ENCODE assay signal across 19 cellular contexts in the genomic region with DNA sequence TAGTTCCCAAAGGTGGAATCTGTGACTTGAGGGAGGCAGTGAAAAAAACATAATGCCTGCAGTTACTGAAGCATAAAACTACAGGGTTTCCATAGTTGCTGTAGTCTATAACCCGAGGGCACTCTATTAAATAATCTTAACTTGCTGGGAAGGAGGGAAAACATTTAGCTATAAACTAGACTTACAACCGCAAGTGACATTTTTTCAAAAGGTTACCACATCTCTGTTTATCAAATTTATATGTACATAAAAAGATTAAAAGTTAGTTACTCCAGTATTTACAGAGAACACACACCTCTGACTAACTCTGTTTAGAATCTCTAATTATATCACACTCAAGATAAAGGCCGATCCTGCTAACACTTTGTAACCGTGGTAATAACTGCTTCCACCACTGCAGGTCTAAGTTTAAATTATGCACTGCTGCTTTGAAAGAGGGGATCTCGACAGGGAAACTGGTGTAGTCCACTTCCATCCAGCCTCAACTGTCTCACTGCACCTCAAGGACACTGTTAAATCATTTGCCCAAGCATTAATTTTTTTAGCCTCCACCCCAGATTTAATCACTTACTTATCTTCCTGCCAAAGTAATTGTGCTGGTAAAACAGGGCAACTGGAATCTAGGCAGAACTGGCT. TPM values are rescaled to one million over a fixed set of nuclear protein-coding genes. Genes with fewer than 3 reads are reported as not detected.
DNase-seq lines count a peak whose midpoint lies in the region; ATAC-seq, FAIRE-seq and TF ChIP-seq lines count a peak whose summit lies in the region.
"Had no signal": no experiment of that assay in that cellular context is flagged by ENCODE, and none has a peak within 500 bp of the region (broad histone marks: within the 10 kb centered on the region; RNA-seq: fewer than 3 reads in every experiment).

No MANE protein-coding gene starts in this region.

- intact Hi-C loops in breast epithelium (cut with DNase I; ENCODE audit: low total_unique reads) (loop anchor here (2.0 kb wide), 1 partner anchor 57 kb away; no protein-coding TSS in a partner anchor), MCF 10A (cut with micrococcal nuclease) (no loop called here)
- intact Hi-C loops in activated T-helper 1 cell treated with anti-CD3 and anti-CD28 coated beads, Interleukin-12 subunit alpha, Interleukin-12 subunit beta, Interleukin-2, Interleukin-4 antibody, amounts not matched to agents 30 ng/mL and 10 ng/mL and 1 ng/mL, durations not matched to agents 14 hours and 24 hours and 36 hours (cut with micrococcal nuclease): no loop called here

- no TSS peak for BruUV-seq in MCF 10A (replicated peaks; lab: Mats Ljungman, UMichigan)

- no peak for ATAC-seq in HG02970 (IDR thresholded peaks at IDR 0.05; ENCODE audit: low FRiP score, unreplicated experiment)
- ATAC-seq: heart right ventricle, Right ventricle myocardium inferior had no signal

- peak overlapping the region; percentile 34 to 64 for H3K27ac ChIP-seq in breast epithelium
- H3K27ac ChIP-seq: heart right ventricle had no signal

- no peaks in the 10 kb centered on the region for H3K36me3 ChIP-seq in breast epithelium
- H3K36me3 ChIP-seq: heart right ventricle had no signal

- H3K4me1 ChIP-seq in breast epithelium: no peaks in the 10 kb centered on the region
- H3K4me1 ChIP-seq: heart right ventricle had no signal

- no peaks in the 10 kb centered on the region for H3K27me3 Mint-ChIP-seq in MCF 10A (ENCODE audit: insufficient read depth, unreplicated experiment)
- no peaks in the 10 kb centered on the region for H3K27me3 Mint-ChIP-seq in brain
- H3K27me3 Mint-ChIP-seq in mesothelial cell of epicardium (ENCODE audit: low read depth): no peaks in the 10 kb centered on the region
- H3K27me3 Mint-ChIP-seq in activated T-helper 1 cell treated with anti-CD3 and anti-CD28 coated beads, Interleukin-12 subunit alpha, Interleukin-12 subunit beta, Interleukin-2, Interleukin-4 antibody, amounts not matched to agents 30 ng/mL and 10 ng/mL and 1 ng/mL, durations not matched to agents 14 hours and 24 hours and 36 hours (ENCODE audit: insufficient read depth): no peaks in the 10 kb centered on the region
- H3K27me3 Mint-ChIP-seq: central memory CD8-positive, alpha-beta T cell had no signal

- peak in 1 of 3 donors; percentile 12 for TF ChIP-seq CTCF in breast epithelium (IDR thresholded peaks at IDR 0.05)
- no peak for TF ChIP-seq CTCF in MCF 10A (IDR thresholded peaks at IDR 0.05; ENCODE audit: unreplicated experiment)
- no peak for TF ChIP-seq CTCF in brain (conservative IDR thresholded peaks at IDR 0.05)
- no peak for TF ChIP-seq CTCF in mesothelial cell of epicardium (IDR thresholded peaks at IDR 0.05; ENCODE audit: unreplicated experiment)

- H3K9me3 Mint-ChIP-seq in MCF 10A (ENCODE audit: unreplicated experiment) (no peaks in the 10 kb centered on the region), brain (no peaks in the 10 kb centered on the region), mesothelial cell of epicardium (no peaks in the 10 kb centered on the region)
- no peaks in the 10 kb centered on the region for H3K9me3 Mint-ChIP-seq in activated T-helper 1 cell treated with anti-CD3 and anti-CD28 coated beads, Interleukin-12 subunit alpha, Interleukin-12 subunit beta, Interleukin-2, Interleukin-4 antibody, amounts not matched to agents 30 ng/mL and 10 ng/mL and 1 ng/mL, durations not matched to agents 14 hours and 24 hours and 36 hours

- POLR2A ChIA-PET in MCF 10A (lab: Yijun Ruan, JAX): interaction anchor here (0.6 to 0.8 kb wide), 3 partner anchors 9 to 39 kb away, joined by 3 to 5 read pairs (median 3); no protein-coding TSS in a partner anchor

- H3K9me3 ChIP-seq in breast epithelium: no peaks in the 10 kb centered on the region
- H3K9me3 ChIP-seq: heart right ventricle had no signal

- no peaks in the 10 kb centered on the region for H3K27me3 ChIP-seq in breast epithelium
- H3K27me3 ChIP-seq: heart right ventricle had no signal

- H3K36me3 Mint-ChIP-seq in MCF 10A (ENCODE audit: insufficient read depth, unreplicated experiment) (no peaks in the 10 kb centered on the region), brain (no peaks in the 10 kb centered on the region), mesothelial cell of epicardium (no peaks in the 10 kb centered on the region)
- H3K36me3 Mint-ChIP-seq in activated T-helper 1 cell treated with anti-CD3 and anti-CD28 coated beads, Interleukin-12 subunit alpha, Interleukin-12 subunit beta, Interleukin-2, Interleukin-4 antibody, amounts not matched to agents 30 ng/mL and 10 ng/mL and 1 ng/mL, durations not matched to agents 14 hours and 24 hours and 36 hours (ENCODE audit: low read depth): no peaks in the 10 kb centered on the region

- no peak for TF ChIP-seq POLR2A in breast epithelium (IDR thresholded peaks at IDR 0.05)
- TF ChIP-seq POLR2A in GM12891 (IDR thresholded peaks at IDR 0.05; ENCODE audit: low read depth, low read length): no peak

- DNase-seq in breast epithelium (ENCODE audit: low spot score in 2 of 2): no peak
- no peak for DNase-seq in MCF 10A (ENCODE audit: unreplicated experiment)
- no peak for DNase-seq in mesothelial cell of epicardium (ENCODE audit: low spot score in 2 of 2, unreplicated experiment in 2 of 2)
- DNase-seq in GM12891 (ENCODE audit: insufficient read length, low spot score): no peak
- no peak for DNase-seq in NCI-H146 treated with DMSO at 0.1 percent for 48 hours (lab: John Stamatoyannopoulos, UW; ENCODE audit: unreplicated experiment)
- DNase-seq in activated T-helper 1 cell treated with anti-CD3 and anti-CD28 coated beads, Interleukin-12 subunit alpha, Interleukin-12 subunit beta, Interleukin-2, Interleukin-4 antibody, amounts not matched to agents 30 ng/mL and 10 ng/mL and 1 ng/mL, durations not matched to agents 14 hours and 24 hours and 36 hours (ENCODE audit: low spot score): no peak
- DNase-seq: activated CD4-positive, CD25-positive, alpha-beta regulatory T cell; effector CD4-positive, alpha-beta T cell; heart right ventricle; midbrain; NK-92 treated with Interleukin-12 subunit alpha and Interleukin-12 subunit beta, amount 100 ng/mL, for 24 hours; stimulated activated CD4-positive, alpha-beta T cell treated with anti-CD3 and anti-CD28 coated beads, Interleukin-4, amount 100 ng/mL, for 1 hour; substantia nigra; T-helper 2 cell had no signal

- H3K27ac Mint-ChIP-seq in MCF 10A (ENCODE audit: low read depth, unreplicated experiment) (no peak overlapping the region), brain (peak overlapping the region in 3 of 5 experiments; percentile 7 to 75 (median 16)), mesothelial cell of epicardium (peak overlapping the region; percentile 47)
- no peak overlapping the region for H3K27ac Mint-ChIP-seq in activated T-helper 1 cell treated with anti-CD3 and anti-CD28 coated beads, Interleukin-12 subunit alpha, Interleukin-12 subunit beta, Interleukin-2, Interleukin-4 antibody, amounts not matched to agents 30 ng/mL and 10 ng/mL and 1 ng/mL, durations not matched to agents 14 hours and 24 hours and 36 hours

- CTCF ChIA-PET in MCF 10A (lab: Yijun Ruan, JAX): interaction anchor here (0.8 kb wide), 1 partner anchor 483 kb away, joined by 3 read pairs; no protein-coding TSS in a partner anchor

- H3K4me3 Mint-ChIP-seq in MCF 10A (ENCODE audit: unreplicated experiment): no peak overlapping the region
- no peak overlapping the region for H3K4me3 Mint-ChIP-seq in brain
- H3K4me3 Mint-ChIP-seq in mesothelial cell of epicardium: no peak overlapping the region
- H3K4me3 Mint-ChIP-seq in activated T-helper 1 cell treated with anti-CD3 and anti-CD28 coated beads, Interleukin-12 subunit alpha, Interleukin-12 subunit beta, Interleukin-2, Interleukin-4 antibody, amounts not matched to agents 30 ng/mL and 10 ng/mL and 1 ng/mL, durations not matched to agents 14 hours and 24 hours and 36 hours: no peak overlapping the region
- H3K4me3 Mint-ChIP-seq: central memory CD8-positive, alpha-beta T cell had no signal

- no peak for FAIRE-seq in GM12891 (lab: Jason Lieb, UNC)

- no peaks in the 10 kb centered on the region for H3K4me1 Mint-ChIP-seq in MCF 10A (ENCODE audit: insufficient read depth, unreplicated experiment)
- peaks cover 12% of the 10 kb centered on the region for H3K4me1 Mint-ChIP-seq in brain
- peaks cover 41% of the 10 kb centered on the region for H3K4me1 Mint-ChIP-seq in mesothelial cell of epicardium
- H3K4me1 Mint-ChIP-seq in activated T-helper 1 cell treated with anti-CD3 and anti-CD28 coated beads, Interleukin-12 subunit alpha, Interleukin-12 subunit beta, Interleukin-2, Interleukin-4 antibody, amounts not matched to agents 30 ng/mL and 10 ng/mL and 1 ng/mL, durations not matched to agents 14 hours and 24 hours and 36 hours (ENCODE audit: low read depth): peaks cover 5% of the 10 kb centered on the region
- H3K4me1 Mint-ChIP-seq: central memory CD8-positive, alpha-beta T cell had no signal

- H3K4me3 ChIP-seq in breast epithelium: no peak overlapping the region
- H3K4me3 ChIP-seq: heart right ventricle had no signal

TF ChIP-seq in GM12891, 5 proteins besides CTCF, POLR2A, EP300 and RAD21:
- TF ChIP-seq POU2F2 (IDR thresholded peaks at IDR 0.05; ENCODE audit: low read depth, low read length) (no peak), PAX5 (IDR thresholded peaks at IDR 0.05; ENCODE audit: insufficient read depth, low read length, severe bottlenecking) (no peak), POLR2AphosphoS5 (IDR thresholded peaks at IDR 0.05; ENCODE audit: low read depth, low read length) (no peak), TAF1 (IDR thresholded peaks at IDR 0.05; ENCODE audit: low read depth, low read length) (no peak), SPI1 (IDR thresholded peaks at IDR 0.05; ENCODE audit: low read depth, low read length) (no peak)

RNA-seq across cellular contexts. Expression of a gene that starts 14.6 kb away (rescaled TPM):
- total RNA-seq in breast epithelium: 10 to 100 TPM in 1 of 3 donors, 1 to 10 TPM in 1, under 1 TPM in 1; 0.32 to 18.6 (median 1.3) TPM
- 0.42 TPM in 1 of 2 replicates, not detected in the other for total RNA-seq in MCF 10A (2022)
- polyA plus RNA-seq in brain (ENCODE audit: insufficient read depth, low read depth, low replicate concordance): 2.1 TPM
- total RNA-seq in mesothelial cell of epicardium: 0.18 to 0.33 TPM (median 0.29 TPM) in 3 replicates
- polyA plus RNA-seq in GM12891 (2012; ENCODE audit: low read depth, missing spikeins): not detected
- not detected in 2 replicates for total RNA-seq in activated T-helper 1 cell treated with anti-CD3 and anti-CD28 coated beads, Interleukin-12 subunit alpha, Interleukin-12 subunit beta, Interleukin-2, Interleukin-4 antibody, amounts not matched to agents 30 ng/mL and 10 ng/mL and 1 ng/mL, durations not matched to agents 14 hours and 24 hours and 36 hours
- total RNA-seq: activated CD8-positive, alpha-beta memory T cell treated with anti-CD3 and anti-CD28 coated beads for 36 hours; Right ventricle myocardium inferior had no signal
- polyA plus RNA-seq: heart right ventricle had no signal

Comparison
In these comparisons a context has a peak if more than half of its experiments do, and no peak if none do; other contexts are left out.
1. H3K27ac Mint-ChIP-seq: peak in brain (3 of 5) and mesothelial cell of epicardium (single experiment); none in MCF 10A (single experiment) and activated T-helper 1 cell treated with anti-CD3 and anti-CD28 coated beads, Interleukin-12 subunit alpha, Interleukin-12 subunit beta, Interleukin-2, Interleukin-4 antibody, amounts not matched to agents 30 ng/mL and 10 ng/mL and 1 ng/mL, durations not matched to agents 14 hours and 24 hours and 36 hours (single experiment).